Comparison of ENCODE assay signal across 8 cellular contexts in the genomic region with DNA sequence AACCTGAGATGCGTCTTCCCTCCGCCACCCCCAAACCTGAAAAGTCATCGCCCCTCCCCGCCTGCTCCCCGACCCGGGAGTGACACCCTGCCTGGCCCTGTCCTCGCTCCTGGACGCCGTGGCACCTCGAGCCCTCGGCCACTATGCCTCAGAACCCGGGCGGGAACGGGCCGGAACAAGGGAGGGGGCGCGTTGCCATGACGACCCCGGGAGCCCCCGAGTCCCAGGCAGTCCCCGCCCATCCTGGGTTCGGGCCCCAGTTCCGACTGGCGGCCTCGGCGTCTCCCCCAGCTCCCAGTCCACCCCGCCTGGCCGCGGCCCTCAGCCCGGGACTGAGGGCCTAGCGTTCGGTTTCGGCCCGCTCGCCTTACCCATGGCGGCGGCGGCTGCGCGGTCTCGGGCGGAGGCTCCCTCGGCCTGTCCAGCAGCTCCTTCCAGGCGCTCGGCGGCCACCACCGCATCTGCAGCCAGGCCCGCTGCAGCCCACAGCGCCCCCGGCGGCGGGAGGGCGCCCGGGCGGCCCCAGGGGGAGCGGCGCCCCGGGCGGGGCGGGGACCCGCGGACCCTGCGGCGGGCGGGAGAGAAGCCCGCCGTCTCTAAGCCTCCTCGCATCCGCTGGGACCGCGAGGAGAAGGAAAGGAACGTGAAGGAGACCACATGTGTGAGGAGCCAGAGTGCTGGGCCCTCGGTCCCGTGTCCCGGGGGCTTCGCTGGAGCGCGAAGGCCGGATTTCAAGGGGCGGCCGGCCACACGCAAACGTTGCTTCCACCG. TPM values are rescaled to one million over a fixed set of nuclear protein-coding genes. Genes with fewer than 3 reads are reported as not detected.
A peak's percentile ranks its signal among the peaks of the same experiment; 100 is the strongest.
DNase-seq lines count a peak whose midpoint lies in the region; ATAC-seq and TF ChIP-seq lines count a peak whose summit lies in the region.

TSS of gene RUFY2 (minus strand) at position 463 of the 771 bp plus-strand sequence. CDS start at position 375, 88 bp downstream.

- peak within 1 kb of the TSS; percentile 88 for H3K14ac ChIP-seq in IMR-90 (replicated peaks; ENCODE audit: low read depth, low read length)

- H3K36me3 ChIP-seq in DOHH2 (ENCODE audit: control insufficient read depth, low read length) = peaks cover 3% of the 10 kb centered on the region; the same call in 1 of the 2 replicates
- H3K36me3 ChIP-seq in IMR-90 (ENCODE audit: control insufficient read depth, insufficient read depth, low read length) = no peaks in the 10 kb centered on the region
- peaks cover 5% of the 10 kb centered on the region for H3K36me3 ChIP-seq in neuron (ENCODE audit: insufficient read depth, low read length)
- no peaks in the 10 kb centered on the region for H3K36me3 ChIP-seq in subcutaneous abdominal adipose tissue (ENCODE audit: control insufficient read depth in 5 of 5, insufficient read depth in 5 of 5, low read length in 5 of 5)

- ATAC-seq in GM21529 (IDR thresholded peaks at IDR 0.05; ENCODE audit: unreplicated experiment) (peak; percentile 94), IMR-90 (ENCODE audit: low read depth) (peak; percentile 97)

- TF ChIP-seq CTCF in DOHH2 (IDR thresholded peaks at IDR 0.05; ENCODE audit: low read depth, low read length, poor library complexity, severe bottlenecking) (peak; percentile 26), IMR-90 (conservative IDR thresholded peaks at IDR 0.05; ENCODE audit: low read depth, low read length) (peak; percentile 74), RWPE1 (conservative IDR thresholded peaks at IDR 0.05; ENCODE audit: low read depth) (peak; percentile 96), foreskin fibroblast (IDR thresholded peaks at IDR 0.05; ENCODE audit: low read depth, low read length) (peak; percentile 10)

- H3K9me3 ChIP-seq in DOHH2 (ENCODE audit: control insufficient read depth, insufficient read depth, low read length) = no peaks in the 10 kb centered on the region
- H3K9me3 ChIP-seq in IMR-90 (ENCODE audit: control insufficient read depth, insufficient read depth, low read length) = no peaks in the 10 kb centered on the region
- no peaks in the 10 kb centered on the region for H3K9me3 ChIP-seq in neuron (ENCODE audit: low read length)
- no peaks in the 10 kb centered on the region for H3K9me3 ChIP-seq in subcutaneous abdominal adipose tissue (ENCODE audit: control insufficient read depth in 5 of 5, low read length in 5 of 5)

- peak within 1 kb of the TSS; percentile 96 for H2AK9ac ChIP-seq in IMR-90 (replicated peaks; ENCODE audit: low read depth, low read length, poor library complexity)

- peak within 1 kb of the TSS; percentile 76 for H4K5ac ChIP-seq in IMR-90 (ENCODE audit: low read depth, low read length)

- H3K27me3 ChIP-seq in DOHH2 (ENCODE audit: control insufficient read depth, low read length) (no peaks in the 10 kb centered on the region), IMR-90 (ENCODE audit: control insufficient read depth, insufficient read depth, low read length) (no peaks in the 10 kb centered on the region), neuron (ENCODE audit: insufficient read depth, low read length) (no peaks in the 10 kb centered on the region), subcutaneous abdominal adipose tissue (ENCODE audit: control insufficient read depth in 5 of 5, insufficient read depth in 4 of 5, low read length in 5 of 5) (no peaks in the 10 kb centered on the region)

- H3K4ac ChIP-seq in IMR-90 (ENCODE audit: low read depth, low read length) = peak within 1 kb of the TSS; percentile 94

- H2BK20ac ChIP-seq in IMR-90 (ENCODE audit: low read depth, low read length) = no peak within 1 kb of the TSS

- H3K23ac ChIP-seq in IMR-90 (ENCODE audit: low read depth, low read length) = peak within 1 kb of the TSS; percentile 97; the same call in 1 of the 2 replicates

- BruUV-seq in IMR-90 (replicated peaks; lab: Mats Ljungman, UMichigan) = no TSS peak

- H3K9me1 ChIP-seq in IMR-90 (ENCODE audit: insufficient read depth, low read length) = no peaks in the 10 kb centered on the region

- peak within 1 kb of the TSS; percentile 93 for H3K4me3 ChIP-seq in DOHH2 (ENCODE audit: low read length)
- H3K4me3 ChIP-seq in IMR-90 (ENCODE audit: insufficient read depth, low read depth, low read length) = peak within 1 kb of the TSS; percentile 97
- H3K4me3 ChIP-seq in foreskin fibroblast (ENCODE audit: low read depth in 1 of 2, low read length in 2 of 2) = peak within 1 kb of the TSS; percentile 91 to 99
- H3K4me3 ChIP-seq in neuron (ENCODE audit: low read length) = peak within 1 kb of the TSS; percentile 66
- peak within 1 kb of the TSS; percentile 83 to 98 (median 94) for H3K4me3 ChIP-seq in subcutaneous abdominal adipose tissue (ENCODE audit: low read depth in 1 of 5, low read length in 5 of 5)

- H4K91ac ChIP-seq in IMR-90 (ENCODE audit: insufficient read depth, low read depth, low read length) = peak within 1 kb of the TSS; percentile 87

- peak within 1 kb of the TSS; percentile 62 for H3K18ac ChIP-seq in IMR-90 (ENCODE audit: low read depth, low read length)

- H2AFZ ChIP-seq in IMR-90 (replicated peaks; ENCODE audit: low read length, poor library complexity) = peak within 1 kb of the TSS; percentile 100
- peak within 1 kb of the TSS; percentile 92 for H2AFZ ChIP-seq in neuron (ENCODE audit: low read depth, low read length)

- peak within 1 kb of the TSS; percentile 69 for H3K56ac ChIP-seq in IMR-90 (ENCODE audit: extremely low read depth, insufficient read depth, low read length)

- dilution Hi-C loops in IMR-90 (cut with HindIII; ENCODE audit: low sequenced_read_pairs, unreplicated experiment) = no loop called here

- peak within 1 kb of the TSS; percentile 69 to 97 for H4K8ac ChIP-seq in IMR-90 (ENCODE audit: low read depth in 2 of 2, low read length in 2 of 2)

- no peak within 1 kb of the TSS; the same call in 2 of the 3 replicates for H2BK15ac ChIP-seq in IMR-90 (ENCODE audit: low read depth, low read length)

- peaks cover 17% of the 10 kb centered on the region for H3K4me1 ChIP-seq in DOHH2 (ENCODE audit: control insufficient read depth, low read length)
- H3K4me1 ChIP-seq in IMR-90 (ENCODE audit: control insufficient read depth, insufficient read depth, low read length) = no peaks in the 10 kb centered on the region; the same call in 1 of the 2 replicates
- H3K4me1 ChIP-seq in neuron (ENCODE audit: insufficient read depth, low read length) = peaks cover 10% of the 10 kb centered on the region
- peaks cover 4 to 18% (median 10%) of the 10 kb centered on the region in 5 donors for H3K4me1 ChIP-seq in subcutaneous abdominal adipose tissue (ENCODE audit: control insufficient read depth in 5 of 5, insufficient read depth in 5 of 5, low read length in 5 of 5)

- peak; percentile 6; the same call in 1 of the 2 replicates for TF ChIP-seq RAD21 in IMR-90 (IDR thresholded peaks at IDR 0.05; ENCODE audit: low read length)

- 1% methylated on average over 42 of the region's 84 CpGs; no CpG with 5 or more reads in 1 of the 2 experiments for WGBS in IMR-90 (ENCODE audit: extremely low coverage in 2 of 2, insufficient read length in 1 of 2), 2 experiments

- POLR2A ChIA-PET in IMR-90 (lab: Charles Lee; ENCODE audit: unreplicated experiment) (interaction anchor here (0.6 kb wide), 1 partner anchor 16 kb away, joined by 3 read pairs; no protein-coding TSS in a partner anchor), RWPE1 (lab: Yijun Ruan, JAX; ENCODE audit: low non-redundant PET) (no interaction called here)

- DNase-seq in IMR-90 (peak; percentile 70), RWPE1 (ENCODE audit: low spot score) (peak; percentile 83), activated gamma-delta T cell (lab: John Stamatoyannopoulos, UW) (peak; percentile 65), foreskin fibroblast (peak; percentile 70 to 90)

- intact Hi-C loops in IMR-90 (cut with micrococcal nuclease) = loop anchor here (5.0 kb wide), 1 partner anchor 315 kb away; the partner anchor contains the start of gene CCAR1

- H4K20me1 ChIP-seq in DOHH2 (ENCODE audit: control insufficient read depth, insufficient read depth, low read depth, low read length) = no peaks in the 10 kb centered on the region
- H4K20me1 ChIP-seq in IMR-90 (ENCODE audit: insufficient read depth, low read length) = peaks cover 7% of the 10 kb centered on the region

- H2BK120ac ChIP-seq in IMR-90 (ENCODE audit: low read depth, low read length) = peak within 1 kb of the TSS; percentile 84

- peak within 1 kb of the TSS; percentile 79 for H3K4me2 ChIP-seq in DOHH2 (ENCODE audit: low read length)
- peak within 1 kb of the TSS; percentile 85 for H3K4me2 ChIP-seq in IMR-90 (ENCODE audit: low read depth, low read length)

- peaks cover 35% of the 10 kb centered on the region for H3K79me2 ChIP-seq in DOHH2 (ENCODE audit: control insufficient read depth, low read length)

- H3K9ac ChIP-seq in IMR-90 (ENCODE audit: low read depth, low read length) (peak within 1 kb of the TSS; percentile 92), subcutaneous abdominal adipose tissue (ENCODE audit: low read length in 5 of 5) (peak within 1 kb of the TSS; percentile 81 to 97 (median 93))

- H2BK5ac ChIP-seq in IMR-90 (ENCODE audit: low read depth, low read length, poor library complexity, severe bottlenecking) = peak within 1 kb of the TSS; percentile 83

- H3F3A ChIP-seq in DOHH2 (ENCODE audit: control insufficient read depth, insufficient read depth) = peaks cover 22% of the 10 kb centered on the region

- peak within 1 kb of the TSS; percentile 90 for H2AK5ac ChIP-seq in IMR-90 (ENCODE audit: low read depth, low read length)

- TF ChIP-seq POLR2A in IMR-90 (IDR thresholded peaks at IDR 0.05; ENCODE audit: low read depth, low read length) = no peak; the same call in 1 of the 2 replicates

- peaks cover 9 to 40% of the 10 kb centered on the region in 2 experiments; a peak in 2 of 4 replicates for H3K79me1 ChIP-seq in IMR-90 (ENCODE audit: low read depth in 1 of 2, low read length in 2 of 2)

- in situ Hi-C loops in IMR-90 (cut with MboI; ENCODE audit: low sequenced_read_pairs) = no loop called here

- H3K9me2 ChIP-seq in DOHH2 (replicated peaks; ENCODE audit: control insufficient read depth, low read length) = no peaks in the 10 kb centered on the region

- H3K27ac ChIP-seq in DOHH2 (ENCODE audit: low read depth, low read length) = peak within 1 kb of the TSS; percentile 32; the same call in 1 of the 2 replicates
- peak within 1 kb of the TSS; percentile 96 for H3K27ac ChIP-seq in IMR-90 (ENCODE audit: insufficient read depth, low read length)
- H3K27ac ChIP-seq in RWPE1 = peak within 1 kb of the TSS; percentile 84
- peak within 1 kb of the TSS; percentile 86 for H3K27ac ChIP-seq in subcutaneous abdominal adipose tissue (ENCODE audit: low read depth, low read length)

- CTCF ChIA-PET in IMR-90 (lab: Yijun Ruan, JAX) = interaction anchor here (0.5 to 1.0 kb wide), 7 partner anchors 9 to 539 kb away, joined by 3 to 8 read pairs (median 4); no protein-coding TSS in a partner anchor
- CTCF ChIA-PET in RWPE1 (lab: Yijun Ruan, JAX) = interaction anchor here (0.5 to 1.8 kb wide), 22 partner anchors 8 to 559 kb away, joined by 3 to 13 read pairs (median 3); partner anchors contain the start of genes CCAR1 and STOX1

TF ChIP-seq in IMR-90, 13 proteins besides CTCF, POLR2A, EP300 and RAD21 (continues in another document):
- no peak for TF ChIP-seq RCOR1 (IDR thresholded peaks at IDR 0.05; ENCODE audit: insufficient replicate concordance, low read length)
- peak; percentile 89; the same call in 1 of the 2 replicates for TF ChIP-seq MAZ (IDR thresholded peaks at IDR 0.05; ENCODE audit: borderline replicate concordance, low read depth, low read length)

RNA-seq across cellular contexts. Expression of gene RUFY2, which starts in this region (rescaled TPM):
- 6.8 and 16.4 TPM in 2 replicates for total RNA-seq in IMR-90 (2012; rRNA removed)
- polyA plus RNA-seq in IMR-90 (2012; rRNA removed) = 5.0 and 6.7 TPM in 2 replicates
- 1.5 and 1.6 TPM in 2 replicates for polyA plus RNA-seq in IMR-90 (2012; cell fraction: cytosol; rRNA removed)
- polyA plus RNA-seq in IMR-90 (2012; cell fraction: nucleus; rRNA removed; ENCODE audit: low replicate concordance) = 2.7 and 13.1 TPM in 2 replicates

Comparison
In these comparisons a context has a peak if more than half of its experiments do, and no peak if none do; other contexts are left out.
1. Peak in every context shown above with its lines: DNase-seq, ATAC-seq, H3K4me3 ChIP-seq and H3K27ac ChIP-seq.
2. H3K27ac ChIP-seq: peak in every context shown above with its lines; median percentile 96 in IMR-90; 86 in subcutaneous abdominal adipose tissue; 84 in RWPE1; 32 in DOHH2.
3. CTCF ChIP-seq: peak in every context shown above with its lines; median percentile 96 in RWPE1; 74 in IMR-90; 26 in DOHH2; 10 in foreskin fibroblast.